Comparison of ENCODE assay signal across 16 cellular contexts in the genomic region with DNA sequence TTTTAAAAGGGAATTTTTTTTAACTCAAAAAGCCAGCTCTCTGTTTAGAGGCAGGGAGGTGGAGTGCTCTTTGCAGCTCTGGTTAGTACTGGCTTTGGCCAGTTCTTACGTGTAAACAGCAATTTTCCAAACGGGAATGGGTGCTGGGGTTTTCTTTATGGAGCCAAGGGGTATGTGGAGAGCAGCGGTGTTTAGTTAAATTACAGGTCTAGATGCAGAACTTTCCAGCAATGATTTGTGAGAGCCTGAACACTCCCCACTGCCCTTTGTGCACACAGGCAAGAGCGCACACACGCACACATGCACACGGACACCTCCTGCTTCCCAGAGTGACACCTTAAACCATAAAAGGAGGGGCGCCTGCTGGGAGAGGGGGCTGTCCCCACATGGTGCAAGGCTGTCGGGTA.
DNase-seq lines count a peak whose midpoint lies in the region; ATAC-seq, FAIRE-seq and TF ChIP-seq lines count a peak whose summit lies in the region.
"Had no signal": no experiment of that assay in that cellular context is flagged by ENCODE, and none has a peak within 500 bp of the region (broad histone marks: within the 10 kb centered on the region; RNA-seq: fewer than 3 reads in every experiment).

No MANE protein-coding gene starts in this region.

- H3K36me3 ChIP-seq in kidney (ENCODE audit: control insufficient read depth in 1 of 2, insufficient read depth in 2 of 2, low read length in 2 of 2) (peaks cover 0 to 2% of the 10 kb centered on the region in 2 donors), upper lobe of left lung (peaks cover 0 to 2% (median 0%) of the 10 kb centered on the region in 4 donors)

- TF ChIP-seq CTCF in kidney (IDR thresholded peaks at IDR 0.05; ENCODE audit: borderline replicate concordance, extremely low read depth, insufficient read depth) (no peak), upper lobe of left lung (IDR thresholded peaks at IDR 0.05) (no peak)

- FAIRE-seq in kidney (lab: Jason Lieb, UNC): no peak
- FAIRE-seq: TTC549 had no signal

- TF ChIP-seq POLR2A in upper lobe of left lung (IDR thresholded peaks at IDR 0.05): no peak

- peak overlapping the region in 1 of 2 donors; percentile 30 for H3K9ac ChIP-seq in kidney (ENCODE audit: low read length in 2 of 2)
- H3K9ac ChIP-seq: BLaER1 treated with 17β-estradiol and CSF1 and Interleukin-3, amounts not matched to agents 10 nM and 100 nM had no signal

- TF ChIP-seq EP300 in upper lobe of left lung (IDR thresholded peaks at IDR 0.05): no peak

- H3K4me1 ChIP-seq in kidney (ENCODE audit: control insufficient read depth in 1 of 2, insufficient read depth in 1 of 2, low read depth in 1 of 2, low read length in 2 of 2) (peaks cover 25 to 41% of the 10 kb centered on the region in 2 donors), upper lobe of left lung (peaks cover 0 to 5% (median 0%) of the 10 kb centered on the region in 4 donors)

- H3K4me3 ChIP-seq in kidney (ENCODE audit: low read length in 2 of 2) (no peak overlapping the region), upper lobe of left lung (no peak overlapping the region)
- H3K4me3 ChIP-seq: BLaER1 treated with 17β-estradiol and CSF1 and Interleukin-3, amounts not matched to agents 10 nM and 100 nM; PC-9 had no signal

- ATAC-seq in upper lobe of left lung (ENCODE audit: low FRiP score in 2 of 2) (no peak), GM18909 (IDR thresholded peaks at IDR 0.05; ENCODE audit: poor library complexity, unreplicated experiment) (no peak)

- H3K27ac ChIP-seq in kidney (ENCODE audit: low read depth in 2 of 2, low read length in 2 of 2) (peak overlapping the region; percentile 74 to 80), temporal lobe (ENCODE audit: low read depth, low read length) (peak overlapping the region; percentile 46), upper lobe of left lung (no peak overlapping the region)
- H3K27ac ChIP-seq: PC-9 had no signal

- no peaks in the 10 kb centered on the region for H3K27me3 ChIP-seq in upper lobe of left lung
- H3K27me3 ChIP-seq: BLaER1 treated with 17β-estradiol and CSF1 and Interleukin-3, amounts not matched to agents 10 nM and 100 nM had no signal

- peaks cover 0 to 5% of the 10 kb centered on the region in 2 donors for H3K9me3 ChIP-seq in kidney (ENCODE audit: control insufficient read depth in 1 of 2, low read length in 2 of 2)
- H3K9me3 ChIP-seq in upper lobe of left lung: peaks cover 0 to 14% (median 10%) of the 10 kb centered on the region in 4 donors

- 74 to 82% methylated on average over 8 of the region's 8 CpGs for WGBS in upper lobe of left lung, 2 donors

- intact Hi-C loops in kidney (cut with DNase I): no loop called here

- DNase-seq in NCI-H146 (lab: John Stamatoyannopoulos, UW) (peak; percentile 61), NCI-H510A treated with DMSO at 0.1 percent for 48 hours (lab: John Stamatoyannopoulos, UW) (peak; percentile 33), kidney (no peak), upper lobe of left lung (no peak), Ammon's horn (ENCODE audit: low spot score) (no peak)
- DNase-seq: activated CD4-positive, alpha-beta T cell treated with anti-CD3 and anti-CD28 coated beads, Interleukin-2, amount 50 U/mL, for 4 hours; activated T-cell treated with anti-CD3 and anti-CD28 coated beads, Interleukin-2, amount 50 U/mL, for 1 hour; central memory CD4-positive, alpha-beta T cell; naive B cell; PC-9; retina; stimulated activated CD4-positive, alpha-beta T cell treated with anti-CD3 and anti-CD28 coated beads, Interleukin-1b, Interleukin-23, amount 100 ng/mL, for 48 hours had no signal

Comparison
In these comparisons a context has a peak if more than half of its experiments do, and no peak if none do; other contexts are left out.
1. DNase-seq: peak in NCI-H146 (single experiment) and NCI-H510A treated with DMSO at 0.1 percent for 48 hours (single experiment); none in kidney (single experiment), upper lobe of left lung (0 of 2) and Ammon's horn (single experiment).
2. H3K27ac ChIP-seq: peak in kidney (2 of 2) and temporal lobe (single experiment); none in upper lobe of left lung (0 of 4).